In genomic region chr7:44964384-44964830, GRCh38 we compare ENCODE assay signal across 2 cellular contexts.
TF ChIP-seq lines count a peak whose summit lies in the region.

No MANE protein-coding gene starts in this region.

TF ChIP-seq in IMR-90, 13 proteins besides CTCF, POLR2A, EP300 and RAD21:
- TF ChIP-seq USF2 (IDR thresholded peaks at IDR 0.05; ENCODE audit: low read depth, low read length) (no peak), ELK1 (IDR thresholded peaks at IDR 0.05; ENCODE audit: borderline replicate concordance, low read depth, low read length) (no peak), CHD1 (IDR thresholded peaks at IDR 0.05; ENCODE audit: low read depth, low read length) (no peak), CEBPB (IDR thresholded peaks at IDR 0.05; ENCODE audit: low read depth, low read length) (no peak), SMC3 (IDR thresholded peaks at IDR 0.05; ENCODE audit: low read depth, low read length) (no peak; the same call in 1 of the 2 replicates), FOS (IDR thresholded peaks at IDR 0.05; ENCODE audit: low read depth, low read length) (no peak), MXI1 (IDR thresholded peaks at IDR 0.05; ENCODE audit: borderline replicate concordance, low read depth, low read length) (no peak), MAFK (IDR thresholded peaks at IDR 0.05; ENCODE audit: low read depth, low read length) (no peak), NFE2L2 (IDR thresholded peaks at IDR 0.05; ENCODE audit: low read depth, low read length) (no peak), MAZ (IDR thresholded peaks at IDR 0.05; ENCODE audit: borderline replicate concordance, low read depth, low read length) (no peak), BHLHE40 (IDR thresholded peaks at IDR 0.05; ENCODE audit: low read depth, low read length) (no peak), RFX5 (IDR thresholded peaks at IDR 0.05; ENCODE audit: low read depth, low read length) (no peak), RCOR1 (IDR thresholded peaks at IDR 0.05; ENCODE audit: insufficient replicate concordance, low read length) (no peak)
TF ChIP-seq in IMR-90: peak in this region for 0.

TF ChIP-seq in GM12878, 131 proteins besides CTCF, POLR2A, EP300 and RAD21:
- TF ChIP-seq POLR2AphosphoS5 (IDR thresholded peaks at IDR 0.05; ENCODE audit: low read length) (0 out of 2 replicates have a peak, but pooled peaks have one; percentile 56), MTA3 (IDR thresholded peaks at IDR 0.05; ENCODE audit: borderline replicate concordance, low read length) (peak; percentile 24; the same call in 1 of the 2 replicates), BCL3 (IDR thresholded peaks at IDR 0.05; ENCODE audit: borderline replicate concordance, insufficient read depth, low read depth, low read length, poor library complexity, severe bottlenecking) (peak; percentile 28), RUNX3 (IDR thresholded peaks at IDR 0.05; ENCODE audit: low read length) (peak; percentile 11; the same call in 1 of the 2 replicates), PML (IDR thresholded peaks at IDR 0.05; ENCODE audit: low read length) (peak; percentile 63; the same call in 1 of the 2 replicates), SIN3A (IDR thresholded peaks at IDR 0.05; ENCODE audit: low read depth, low read length) (no peak)
